ENCODE assay signal across 9 cellular contexts in the genomic region with DNA sequence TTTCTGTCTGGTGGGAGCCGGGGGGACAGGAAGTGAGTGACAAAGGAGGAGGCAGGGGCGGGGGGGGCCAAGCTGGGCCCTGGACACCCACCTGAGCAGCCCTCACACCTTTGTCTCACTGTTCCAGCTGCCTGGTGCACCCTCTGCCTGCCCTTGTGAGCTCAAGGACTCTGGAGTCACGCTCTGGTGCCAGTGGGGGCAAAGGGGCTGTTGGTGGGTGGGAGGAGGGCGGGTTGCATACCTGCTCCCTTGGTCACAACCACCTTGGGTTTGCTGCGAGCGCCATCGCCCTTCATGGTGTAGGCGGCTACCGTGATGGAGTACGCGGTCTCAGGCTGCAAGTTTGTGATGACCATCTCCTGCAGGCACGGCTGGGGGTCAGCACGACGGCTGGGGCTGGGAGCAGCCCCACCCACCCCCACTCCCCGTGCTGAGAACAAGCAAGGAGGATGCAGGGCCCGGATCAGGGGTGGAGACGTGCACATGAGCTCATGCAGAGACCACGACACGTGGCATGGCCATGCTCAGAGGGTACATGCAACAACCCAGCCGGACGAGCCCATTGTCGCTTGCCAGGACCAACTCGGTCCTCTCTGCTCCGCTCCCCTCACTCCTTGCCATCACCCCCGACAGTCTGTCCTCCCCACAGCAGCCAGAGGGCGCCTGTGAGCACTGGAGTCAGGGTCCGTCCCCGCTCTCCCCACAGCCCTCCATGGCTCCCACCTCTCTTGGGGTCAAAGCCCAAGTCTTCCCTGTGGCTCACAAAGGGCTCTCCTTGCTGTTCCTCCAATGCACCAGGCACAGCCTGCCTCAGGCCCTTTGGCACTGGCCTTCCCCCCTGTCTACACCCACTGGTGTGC.
DNase-seq lines count a peak whose midpoint lies in the region; ATAC-seq and TF ChIP-seq lines count a peak whose summit lies in the region.
"Had no signal": no experiment of that assay in that cellular context is flagged by ENCODE, and none has a peak within 500 bp of the region (broad histone marks: within the 10 kb centered on the region; RNA-seq: fewer than 3 reads in every experiment).

No MANE protein-coding gene starts in this region.

- intact Hi-C loops in HCT116 (cut with micrococcal nuclease): no loop called here
- intact Hi-C loops in right lobe of liver (cut with DNase I): no loop called here
- intact Hi-C loops in activated T-helper 1 cell treated with anti-CD3 and anti-CD28 coated beads, Interleukin-12 subunit alpha, Interleukin-12 subunit beta, Interleukin-2, Interleukin-4 antibody, amounts not matched to agents 30 ng/mL and 10 ng/mL and 1 ng/mL, durations not matched to agents 14 hours and 24 hours and 36 hours (cut with micrococcal nuclease): no loop called here

- no peaks in the 10 kb centered on the region for H3K79me2 ChIP-seq in HCT116 (ENCODE audit: insufficient read depth, low read length)

- peak; percentile 46 for ATAC-seq in HCT116
- ATAC-seq in right lobe of liver: peak in 1 of 4 donors; percentile 30
- ATAC-seq in GM21526 (IDR thresholded peaks at IDR 0.05; ENCODE audit: low FRiP score, unreplicated experiment): no peak
- no peak for ATAC-seq in HG03108 (IDR thresholded peaks at IDR 0.05; ENCODE audit: unreplicated experiment)

- H3K4me2 ChIP-seq in HCT116 (ENCODE audit: low read length): no peak overlapping the region

- no peak overlapping the region for H3K27ac Mint-ChIP-seq in activated T-helper 1 cell treated with anti-CD3 and anti-CD28 coated beads, Interleukin-12 subunit alpha, Interleukin-12 subunit beta, Interleukin-2, Interleukin-4 antibody, amounts not matched to agents 30 ng/mL and 10 ng/mL and 1 ng/mL, durations not matched to agents 14 hours and 24 hours and 36 hours

- DNase-seq in BE2C: peak; percentile 48
- DNase-seq in HCT116 (ENCODE audit: low read depth, low spot score): no peak
- no peak for DNase-seq in astrocyte of the cerebellum (ENCODE audit: low read depth)
- DNase-seq in right lobe of liver: no peak
- DNase-seq in activated T-helper 1 cell treated with anti-CD3 and anti-CD28 coated beads, Interleukin-12 subunit alpha, Interleukin-12 subunit beta, Interleukin-2, Interleukin-4 antibody, amounts not matched to agents 30 ng/mL and 10 ng/mL and 1 ng/mL, durations not matched to agents 14 hours and 24 hours and 36 hours (ENCODE audit: low spot score): no peak
- no peak for DNase-seq in SW 1271 (lab: John Stamatoyannopoulos, UW)

- H3K27ac ChIP-seq in HCT116 (ENCODE audit: low read depth, low read length) (no peak overlapping the region), right lobe of liver (no peak overlapping the region)

- WGBS in right lobe of liver (ENCODE audit: insufficient coverage, low coverage, low lambda C conversion rate, missing lambda C conversion rate): 56% methylated on average over 5 of the region's 28 CpGs

- POLR2A ChIA-PET in HCT116 (lab: Charles Lee): no interaction called here

- H3K9me2 ChIP-seq in HCT116 (ENCODE audit: insufficient read depth): no peaks in the 10 kb centered on the region

- no peak for TF ChIP-seq RAD21 in HCT116 (IDR thresholded peaks at IDR 0.05; ENCODE audit: low read depth)

- no peak overlapping the region for H3K4me3 ChIP-seq in BE2C (ENCODE audit: low read depth, low read length)
- H3K4me3 ChIP-seq in HCT116 (replicated peaks in 1 of 2; ENCODE audit: low read depth in 1 of 2, low read length in 2 of 2): no peak overlapping the region
- H3K4me3 ChIP-seq in astrocyte of the cerebellum (ENCODE audit: low read depth, low read length): no peak overlapping the region
- H3K4me3 ChIP-seq in right lobe of liver: no peak overlapping the region

- no peak overlapping the region for H3K4me3 Mint-ChIP-seq in activated T-helper 1 cell treated with anti-CD3 and anti-CD28 coated beads, Interleukin-12 subunit alpha, Interleukin-12 subunit beta, Interleukin-2, Interleukin-4 antibody, amounts not matched to agents 30 ng/mL and 10 ng/mL and 1 ng/mL, durations not matched to agents 14 hours and 24 hours and 36 hours
- H3K4me3 Mint-ChIP-seq: central memory CD8-positive, alpha-beta T cell had no signal

- no peak overlapping the region for H3K9ac ChIP-seq in HCT116 (ENCODE audit: low read length)

- H3K9me3 Mint-ChIP-seq in activated T-helper 1 cell treated with anti-CD3 and anti-CD28 coated beads, Interleukin-12 subunit alpha, Interleukin-12 subunit beta, Interleukin-2, Interleukin-4 antibody, amounts not matched to agents 30 ng/mL and 10 ng/mL and 1 ng/mL, durations not matched to agents 14 hours and 24 hours and 36 hours: no peaks in the 10 kb centered on the region
- H3K9me3 Mint-ChIP-seq: central memory CD8-positive, alpha-beta T cell had no signal

- H3K9me3 ChIP-seq in BE2C (no peaks in the 10 kb centered on the region), HCT116 (ENCODE audit: control insufficient read depth in 1 of 2, insufficient read depth in 1 of 2, low read depth in 1 of 2, low read length in 2 of 2) (no peaks in the 10 kb centered on the region), right lobe of liver (no peaks in the 10 kb centered on the region)

- RAD21 ChIA-PET in HCT116 (lab: Charles Lee; ENCODE audit: low non-redundant PET in 1 of 2, low total read pairs in 2 of 2, uncharacterized antibody in 2 of 2, unreplicated experiment in 2 of 2): interaction anchor here in 1 of 2 experiments (0.6 kb wide), 1 partner anchor 90 kb away, joined by 3 read pairs; no protein-coding TSS in a partner anchor

- peaks cover 13% of the 10 kb centered on the region for H3K27me3 Mint-ChIP-seq in activated T-helper 1 cell treated with anti-CD3 and anti-CD28 coated beads, Interleukin-12 subunit alpha, Interleukin-12 subunit beta, Interleukin-2, Interleukin-4 antibody, amounts not matched to agents 30 ng/mL and 10 ng/mL and 1 ng/mL, durations not matched to agents 14 hours and 24 hours and 36 hours (ENCODE audit: insufficient read depth)

- H3K27me3 ChIP-seq in BE2C (no peaks in the 10 kb centered on the region), HCT116 (ENCODE audit: insufficient read depth, low read length) (no peaks in the 10 kb centered on the region), right lobe of liver (no peaks in the 10 kb centered on the region)

- peaks cover 21% of the 10 kb centered on the region for H3K36me3 ChIP-seq in BE2C
- H3K36me3 ChIP-seq in HCT116 (ENCODE audit: control insufficient read depth in 1 of 2, insufficient read depth in 2 of 2, low read length in 2 of 2): peaks cover 0 to 3% of the 10 kb centered on the region in 2 experiments; a peak in 1 of 4 replicates
- H3K36me3 ChIP-seq in right lobe of liver: no peaks in the 10 kb centered on the region

- H3K36me3 Mint-ChIP-seq in activated T-helper 1 cell treated with anti-CD3 and anti-CD28 coated beads, Interleukin-12 subunit alpha, Interleukin-12 subunit beta, Interleukin-2, Interleukin-4 antibody, amounts not matched to agents 30 ng/mL and 10 ng/mL and 1 ng/mL, durations not matched to agents 14 hours and 24 hours and 36 hours (ENCODE audit: low read depth): no peaks in the 10 kb centered on the region

- H2AFZ ChIP-seq in HCT116 (ENCODE audit: low read depth, low read length, poor library complexity, severe bottlenecking): no peak overlapping the region

- H3K4me1 ChIP-seq in BE2C: no peaks in the 10 kb centered on the region
- H3K4me1 ChIP-seq in HCT116 (ENCODE audit: control insufficient read depth in 1 of 2, insufficient read depth in 2 of 2, low read length in 2 of 2): peaks cover 0 to 14% of the 10 kb centered on the region in 2 experiments; a peak in 1 of 4 replicates
- H3K4me1 ChIP-seq in right lobe of liver: no peaks in the 10 kb centered on the region

- no peak for TF ChIP-seq POLR2A in HCT116 (IDR thresholded peaks at IDR 0.05; ENCODE audit: borderline replicate concordance, extremely low read depth, insufficient read depth, insufficient read length)
- no peak for TF ChIP-seq POLR2A in right lobe of liver (IDR thresholded peaks at IDR 0.05)

- BruUV-seq in HCT116 (replicated peaks; lab: Mats Ljungman, UMichigan): no TSS peak

- H3K4me1 Mint-ChIP-seq in activated T-helper 1 cell treated with anti-CD3 and anti-CD28 coated beads, Interleukin-12 subunit alpha, Interleukin-12 subunit beta, Interleukin-2, Interleukin-4 antibody, amounts not matched to agents 30 ng/mL and 10 ng/mL and 1 ng/mL, durations not matched to agents 14 hours and 24 hours and 36 hours (ENCODE audit: low read depth): no peaks in the 10 kb centered on the region

- TF ChIP-seq CTCF in BE2C (IDR thresholded peaks at IDR 0.05; ENCODE audit: low read depth, low read length): peak; percentile 61
- TF ChIP-seq CTCF in HCT116 (IDR thresholded peaks at IDR 0.05 in 2 of 3, conservative IDR thresholded peaks at IDR 0.05 in 1 of 3; ENCODE audit: borderline replicate concordance in 1 of 3, insufficient read depth in 1 of 3, low read depth in 2 of 3, low read length in 2 of 3): peak in 2 of 3 experiments; percentile 75 to 81; a peak in 5 of 6 replicates
- TF ChIP-seq CTCF in astrocyte of the cerebellum (IDR thresholded peaks at IDR 0.05; ENCODE audit: low read depth, low read length, missing control alignments): peak; percentile 61
- peak in 3 of 4 donors; percentile 28 to 32 (median 32) for TF ChIP-seq CTCF in right lobe of liver (IDR thresholded peaks at IDR 0.05)

- CTCF ChIA-PET in HCT116 (lab: Charles Lee): interaction anchor here (1.3 kb wide), 1 partner anchor 8 kb away, joined by 4 read pairs; no protein-coding TSS in a partner anchor

- in situ Hi-C loops in astrocyte of the cerebellum (cut with HindIII; ENCODE audit: low sequenced_read_pairs): no loop called here

- H4K20me1 ChIP-seq in HCT116 (ENCODE audit: insufficient read depth): no peaks in the 10 kb centered on the region

TF ChIP-seq in HCT116, 20 proteins besides CTCF, POLR2A, EP300 and RAD21 (continues in another document):
- TF ChIP-seq EZH2 (IDR thresholded peaks at IDR 0.05) (no peak), SP1 (IDR thresholded peaks at IDR 0.05; ENCODE audit: low read depth) (no peak), FOSL1 (IDR thresholded peaks at IDR 0.05; ENCODE audit: low read depth) (no peak), EZH2phosphoT487 (IDR thresholded peaks at IDR 0.05; ENCODE audit: borderline replicate concordance) (no peak), TCF7L2 (IDR thresholded peaks at IDR 0.05; ENCODE audit: borderline replicate concordance, extremely low read depth, insufficient read depth, insufficient read length) (no peak), SIN3A (IDR thresholded peaks at IDR 0.05; ENCODE audit: low read depth) (no peak), CBX3 (IDR thresholded peaks at IDR 0.05; ENCODE audit: low read depth) (no peak)
- TF ChIP-seq, protein P1, sequence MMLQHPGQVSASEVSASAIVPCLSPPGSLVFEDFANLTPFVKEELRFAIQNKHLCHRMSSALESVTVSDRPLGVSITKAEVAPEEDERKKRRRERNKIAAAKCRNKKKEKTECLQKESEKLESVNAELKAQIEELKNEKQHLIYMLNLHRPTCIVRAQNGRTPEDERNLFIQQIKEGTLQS (IDR thresholded peaks at IDR 0.05): no peak
- TF ChIP-seq, protein P2, sequence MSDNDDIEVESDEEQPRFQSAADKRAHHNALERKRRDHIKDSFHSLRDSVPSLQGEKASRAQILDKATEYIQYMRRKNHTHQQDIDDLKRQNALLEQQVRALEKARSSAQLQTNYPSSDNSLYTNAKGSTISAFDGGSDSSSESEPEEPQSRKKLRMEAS (IDR thresholded peaks at IDR 0.05): no peak
